ENCODE assay signal across 8 cellular contexts in genomic region chr17:48610282-48611211, GRCh38.
DNase-seq lines count a peak whose midpoint lies in the region; ATAC-seq and TF ChIP-seq lines count a peak whose summit lies in the region.

Gene HOXB7, minus strand, starts transcription at chr17:48611017. Its CDS starts 99 bp downstream, at chr17:48610918.

- DNase-seq in 8988T = peak; percentile 71
- peak; percentile 33 for DNase-seq in NCI-H2196 treated with DMSO at 0.1 percent for 48 hours (lab: John Stamatoyannopoulos, UW; ENCODE audit: unreplicated experiment)
- peak; percentile 51 for DNase-seq in activated T-cell treated with anti-CD3 and anti-CD28 coated beads for 1 hour (ENCODE audit: low read depth)
- peak in 1 of 2 donors; percentile 53 for DNase-seq in foreskin fibroblast

- no peak for TF ChIP-seq CTCF in foreskin fibroblast (IDR thresholded peaks at IDR 0.05; ENCODE audit: low read depth, low read length)
- TF ChIP-seq CTCF in neutrophil (IDR thresholded peaks at IDR 0.05) = no peak

- H3K4me3 ChIP-seq in foreskin fibroblast (ENCODE audit: low read depth in 1 of 2, low read length in 2 of 2) (peak within 1 kb of the TSS; percentile 22 to 42), neutrophil (ENCODE audit: low read depth in 1 of 2, low read length in 1 of 2) (peak within 1 kb of the TSS; percentile 49 to 61)

- peaks cover 100% of the 10 kb centered on the region for H3K27me3 ChIP-seq in neutrophil

- no peak within 1 kb of the TSS for H3K27ac ChIP-seq in neutrophil

- TF ChIP-seq POLR2A in GM15510 (IDR thresholded peaks at IDR 0.05; ENCODE audit: borderline replicate concordance, extremely low read depth, insufficient read length) = peak; percentile 23

- H3K9me3 ChIP-seq in neutrophil = no peaks in the 10 kb centered on the region

- H3K4me1 ChIP-seq in neutrophil (ENCODE audit: control insufficient read depth in 1 of 2, insufficient read depth in 1 of 2, low read depth in 1 of 2, low read length in 1 of 2) = peaks cover 12 to 24% of the 10 kb centered on the region in 2 experiments

- no peaks in the 10 kb centered on the region for H3K36me3 ChIP-seq in neutrophil

- ATAC-seq in HG03378 (IDR thresholded peaks at IDR 0.05; ENCODE audit: unreplicated experiment) = no peak
- ATAC-seq in HG03097 (IDR thresholded peaks at IDR 0.05; ENCODE audit: low FRiP score, unreplicated experiment) = no peak
